Comparison of ENCODE assay signal across 8 cellular contexts in genomic region chr1:84299536-84300260, GRCh38. TPM values are rescaled to one million over a fixed set of nuclear protein-coding genes. Genes with fewer than 3 reads are reported as not detected.
DNase-seq lines count a peak whose midpoint lies in the region; ATAC-seq and TF ChIP-seq lines count a peak whose summit lies in the region.

No MANE protein-coding gene starts in this region.

- WGBS in sigmoid colon, 2 donors: 14 to 32% methylated on average over 4 of the region's 4 CpGs

- TF ChIP-seq POLR2A in sigmoid colon (IDR thresholded peaks at IDR 0.05): no peak

- ATAC-seq in GM19328 (IDR thresholded peaks at IDR 0.05; ENCODE audit: unreplicated experiment) (no peak), GM21381 (IDR thresholded peaks at IDR 0.05; ENCODE audit: unreplicated experiment) (no peak)

- TF ChIP-seq EP300 in sigmoid colon (IDR thresholded peaks at IDR 0.05): no peak

- H3K4me3 ChIP-seq in SJCRH30: peak overlapping the region; percentile 88
- peak overlapping the region in 3 of 4 donors; percentile 73 to 78 (median 76) for H3K4me3 ChIP-seq in sigmoid colon

- H3K27ac ChIP-seq in SJCRH30 (peak overlapping the region; percentile 84), sigmoid colon (peak overlapping the region; percentile 81 to 86 (median 82))

- H3K9me3 ChIP-seq in SJCRH30 (replicated peaks) (no peaks in the 10 kb centered on the region), sigmoid colon (peaks cover 0 to 4% (median 0%) of the 10 kb centered on the region in 4 donors)

- H3K4me1 ChIP-seq in SJCRH30 (peaks cover 20% of the 10 kb centered on the region), sigmoid colon (peaks cover 0 to 44% (median 30%) of the 10 kb centered on the region in 4 donors)

- TF ChIP-seq CTCF in sigmoid colon (IDR thresholded peaks at IDR 0.05): no peak

- intact Hi-C loops in sigmoid colon (cut with DNase I): loop anchor here (5.0 to 10.0 kb wide), 3 partner anchors 135 to 302 kb away; partner anchors contain the start of gene TTLL7

- DNase-seq in NCI-H1694 treated with DMSO at 0.1 percent for 48 hours (lab: John Stamatoyannopoulos, UW): peak; percentile 24
- DNase-seq in NCI-H1694 (lab: John Stamatoyannopoulos, UW): no peak
- peak; percentile 9 to 44 for DNase-seq in SJCRH30
- peak; percentile 8 for DNase-seq in fibroblast of gingiva (ENCODE audit: low read depth)
- no peak for DNase-seq in sigmoid colon
- no peak for DNase-seq in GOT3 (lab: John Stamatoyannopoulos, UW)

- H3K36me3 ChIP-seq in SJCRH30: no peaks in the 10 kb centered on the region
- H3K36me3 ChIP-seq in sigmoid colon: no peaks in the 10 kb centered on the region

- no peaks in the 10 kb centered on the region for H3K27me3 ChIP-seq in SJCRH30
- H3K27me3 ChIP-seq in sigmoid colon: no peaks in the 10 kb centered on the region

RNA-seq across cellular contexts. Expression of gene SAMD13, which starts 1.8 kb away (rescaled TPM):
- 2.4 and 3.9 TPM in 2 replicates for total RNA-seq in SJCRH30 (2014; rRNA removed; shearing (Covaris generic))
- 1 to 10 TPM in 3 of 4 donors, under 1 TPM in 1; 0.41 to 3.0 (median 2.1) TPM for total RNA-seq in sigmoid colon
- 10 to 100 TPM in 2 of 3 donors, 1 to 10 TPM in 1; 8.8 to 31.8 (median 21.3) TPM for polyA plus RNA-seq in sigmoid colon

Comparison
In these comparisons a context has a peak if more than half of its experiments do, and no peak if none do; other contexts are left out.
1. DNase-seq: peak in NCI-H1694 treated with DMSO at 0.1 percent for 48 hours (single experiment), SJCRH30 (2 of 2) and fibroblast of gingiva (single experiment); none in NCI-H1694 (single experiment), sigmoid colon (single experiment) and GOT3 (single experiment).